Comparison of ENCODE assay signal across 14 cellular contexts in genomic region chr3:10518506-10519150, GRCh38. TPM values are rescaled to one million over a fixed set of nuclear protein-coding genes. Genes with fewer than 3 reads are reported as not detected.
A peak's percentile ranks its signal among the peaks of the same experiment; 100 is the strongest.
DNase-seq lines count a peak whose midpoint lies in the region; ATAC-seq, FAIRE-seq and TF ChIP-seq lines count a peak whose summit lies in the region.
"Had no signal": no experiment of that assay in that cellular context is flagged by ENCODE, and none has a peak within 500 bp of the region (broad histone marks: within the 10 kb centered on the region; RNA-seq: fewer than 3 reads in every experiment).

No MANE protein-coding gene starts in this region.

- H3K27ac Mint-ChIP-seq in HFFc6 (peak overlapping the region; percentile 66; the same call in 1 of the 2 replicates), astrocyte (ENCODE audit: unreplicated experiment) (peak overlapping the region; percentile 88)
- H3K27ac Mint-ChIP-seq in naive thymus-derived CD4-positive, alpha-beta T cell: no peak overlapping the region
- H3K27ac Mint-ChIP-seq: activated CD4-positive, alpha-beta T cell treated with anti-CD3 and anti-CD28 coated beads, Interleukin-2, amount 10 ng/mL, durations not matched to agents 24 days and 14 days had no signal

- H2BK120ac ChIP-seq in mesendoderm (ENCODE audit: low read depth, low read length): no peak overlapping the region

- H3K27ac ChIP-seq in astrocyte (ENCODE audit: low read depth, low read length) (peak overlapping the region; percentile 90), suprapubic skin (no peak overlapping the region), mesendoderm (ENCODE audit: low read depth, low read length) (no peak overlapping the region)
- H3K27ac ChIP-seq in naive thymus-derived CD4-positive, alpha-beta T cell (ENCODE audit: low read depth, low read length): no peak overlapping the region

- H3K4ac ChIP-seq in mesendoderm (ENCODE audit: low read depth, low read length): no peak overlapping the region

- no peak overlapping the region for H3K56ac ChIP-seq in mesendoderm (ENCODE audit: low read length)

- no peak for FAIRE-seq in astrocyte (lab: Jason Lieb, UNC)
- FAIRE-seq: endothelial cell of umbilical vein had no signal

- peak overlapping the region; percentile 78 for H2AFZ ChIP-seq in astrocyte (ENCODE audit: low read depth, low read length)

- H3K27me3 Mint-ChIP-seq in HFFc6 (ENCODE audit: insufficient read depth) (peaks cover 68% of the 10 kb centered on the region), astrocyte (ENCODE audit: low read depth, unreplicated experiment) (peaks cover 35% of the 10 kb centered on the region)
- H3K27me3 Mint-ChIP-seq in naive thymus-derived CD4-positive, alpha-beta T cell: peaks cover 0 to 27% (median 9%) of the 10 kb centered on the region in 5 donors

- H3K18ac ChIP-seq in mesendoderm (ENCODE audit: low read length): no peak overlapping the region

- no peak for TF ChIP-seq EP300 in suprapubic skin (IDR thresholded peaks at IDR 0.05)

- H3K4me3 ChIP-seq in astrocyte (ENCODE audit: insufficient read depth, low read depth, low read length) (no peak overlapping the region), suprapubic skin (no peak overlapping the region), mesendoderm (ENCODE audit: low read length) (no peak overlapping the region)
- H3K4me3 ChIP-seq in naive thymus-derived CD4-positive, alpha-beta T cell (ENCODE audit: low read length): no peak overlapping the region

- H3K4me1 Mint-ChIP-seq in HFFc6 (ENCODE audit: low read depth): peaks cover 14% of the 10 kb centered on the region
- peaks cover 22% of the 10 kb centered on the region for H3K4me1 Mint-ChIP-seq in astrocyte (ENCODE audit: low read depth, unreplicated experiment)
- H3K4me1 Mint-ChIP-seq in naive thymus-derived CD4-positive, alpha-beta T cell: no peaks in the 10 kb centered on the region
- H3K4me1 Mint-ChIP-seq: activated CD4-positive, alpha-beta T cell treated with anti-CD3 and anti-CD28 coated beads, Interleukin-2, amount 10 ng/mL, durations not matched to agents 24 days and 14 days had no signal

- no peak overlapping the region for H2AK5ac ChIP-seq in mesendoderm (ENCODE audit: low read length)

- TF ChIP-seq CTCF in HFFc6 (IDR thresholded peaks at IDR 0.05) (no peak), astrocyte (IDR thresholded peaks at IDR 0.05; ENCODE audit: insufficient read depth, low read depth, low read length) (no peak), suprapubic skin (IDR thresholded peaks at IDR 0.05) (no peak)

- CTCF ChIA-PET in naive thymus-derived CD4-positive, alpha-beta T cell (lab: Charles Lee): no interaction called here

- 51% methylated on average over 13 of the region's 13 CpGs for WGBS in suprapubic skin
- no CpG with 5 or more reads among the region's 13 CpGs for WGBS in mesendoderm (ENCODE audit: extremely low coverage, insufficient coverage, low lambda C conversion rate)

- H3K9me3 ChIP-seq in astrocyte (ENCODE audit: insufficient read depth, low read depth, low read length): no peaks in the 10 kb centered on the region
- H3K9me3 ChIP-seq in suprapubic skin: no peaks in the 10 kb centered on the region
- no peaks in the 10 kb centered on the region for H3K9me3 ChIP-seq in naive thymus-derived CD4-positive, alpha-beta T cell (ENCODE audit: control insufficient read depth in 2 of 3, low read length in 3 of 3)

- no peak overlapping the region for H2BK15ac ChIP-seq in mesendoderm (replicated peaks; ENCODE audit: low read depth)

- H4K8ac ChIP-seq in mesendoderm (ENCODE audit: low read depth, low read length): no peak overlapping the region

- H2BK5ac ChIP-seq in mesendoderm (ENCODE audit: low read length): no peak overlapping the region

- POLR2A ChIA-PET in naive thymus-derived CD4-positive, alpha-beta T cell (lab: Charles Lee): no interaction called here

- H3K9ac ChIP-seq in astrocyte (ENCODE audit: low read length) (peak overlapping the region; percentile 84), mesendoderm (ENCODE audit: low read length) (no peak overlapping the region)

- ATAC-seq in naive thymus-derived CD4-positive, alpha-beta T cell: no peak

- peaks cover 5% of the 10 kb centered on the region for H3K27me3 ChIP-seq in astrocyte (ENCODE audit: insufficient read depth, low read length)
- peaks cover 13% of the 10 kb centered on the region for H3K27me3 ChIP-seq in suprapubic skin
- H3K27me3 ChIP-seq in naive thymus-derived CD4-positive, alpha-beta T cell (ENCODE audit: control insufficient read depth in 2 of 2, insufficient read depth in 2 of 2, low read length in 2 of 2): no peaks in the 10 kb centered on the region
- H3K27me3 ChIP-seq in mesendoderm (ENCODE audit: insufficient read depth, low read length, poor library complexity): no peaks in the 10 kb centered on the region

- H3K79me1 ChIP-seq in mesendoderm (ENCODE audit: low read length): no peaks in the 10 kb centered on the region

- peaks cover 29% of the 10 kb centered on the region for H3K4me1 ChIP-seq in astrocyte (ENCODE audit: insufficient read depth, low read length)
- H3K4me1 ChIP-seq in suprapubic skin: peaks cover 6% of the 10 kb centered on the region
- H3K4me1 ChIP-seq in naive thymus-derived CD4-positive, alpha-beta T cell (ENCODE audit: control insufficient read depth in 2 of 2, insufficient read depth in 2 of 2, low read length in 2 of 2): no peaks in the 10 kb centered on the region
- H3K4me1 ChIP-seq in mesendoderm (ENCODE audit: control insufficient read depth, low read depth, low read length): no peaks in the 10 kb centered on the region

- DNase-seq in HFFc6 (peak; percentile 28), astrocyte (ENCODE audit: low read depth) (peak; percentile 91), left kidney (ENCODE audit: low read depth, low spot score) (peak; percentile 24), suprapubic skin (ENCODE audit: low spot score in 2 of 2) (peak; percentile 46 to 53), NCI-H774 (lab: John Stamatoyannopoulos, UW) (no peak), mesendoderm (no peak)
- no peak for DNase-seq in naive thymus-derived CD4-positive, alpha-beta T cell
- DNase-seq: activated CD4-positive, alpha-beta T cell treated with anti-CD3 and anti-CD28 coated beads, Interleukin-2, amount 10 ng/mL, durations not matched to agents 24 days and 14 days; DND-41; Kasumi-1; NCI-H2227 treated with DMSO at 0.1 percent for 48 hours; stimulated activated CD4-positive, alpha-beta T cell treated with anti-CD3 and anti-CD28 coated beads, Interleukin-4, amount 100 ng/mL, for 4 hours had no signal

- H3K4me3 Mint-ChIP-seq in HFFc6 (no peak overlapping the region), astrocyte (ENCODE audit: unreplicated experiment) (no peak overlapping the region)
- H3K4me3 Mint-ChIP-seq in naive thymus-derived CD4-positive, alpha-beta T cell: no peak overlapping the region
- H3K4me3 Mint-ChIP-seq: activated CD4-positive, alpha-beta T cell treated with anti-CD3 and anti-CD28 coated beads, Interleukin-2, amount 10 ng/mL, durations not matched to agents 24 days and 14 days had no signal

- H3K9me3 Mint-ChIP-seq in HFFc6 (no peaks in the 10 kb centered on the region), astrocyte (ENCODE audit: unreplicated experiment) (no peaks in the 10 kb centered on the region)
- no peaks in the 10 kb centered on the region for H3K9me3 Mint-ChIP-seq in naive thymus-derived CD4-positive, alpha-beta T cell
- H3K9me3 Mint-ChIP-seq: activated CD4-positive, alpha-beta T cell treated with anti-CD3 and anti-CD28 coated beads, Interleukin-2, amount 10 ng/mL, durations not matched to agents 24 days and 14 days had no signal

- H3K79me2 ChIP-seq in astrocyte (ENCODE audit: insufficient read depth, low read length) (no peaks in the 10 kb centered on the region), mesendoderm (ENCODE audit: control insufficient read depth, insufficient read depth, low read length) (no peaks in the 10 kb centered on the region)

- H4K20me1 ChIP-seq in astrocyte (ENCODE audit: insufficient read depth, low read length): no peaks in the 10 kb centered on the region

- no peak for TF ChIP-seq POLR2A in suprapubic skin (IDR thresholded peaks at IDR 0.05)

- intact Hi-C loops in naive thymus-derived CD4-positive, alpha-beta T cell (cut with micrococcal nuclease): no loop called here

- no peak overlapping the region for H3K23ac ChIP-seq in mesendoderm (ENCODE audit: low read length)

- H4K5ac ChIP-seq in mesendoderm (ENCODE audit: low read length): no peak overlapping the region

- H3K36me3 Mint-ChIP-seq in HFFc6 (ENCODE audit: low read depth): no peaks in the 10 kb centered on the region
- H3K36me3 Mint-ChIP-seq in astrocyte (ENCODE audit: low read depth, unreplicated experiment): no peaks in the 10 kb centered on the region
- no peaks in the 10 kb centered on the region for H3K36me3 Mint-ChIP-seq in naive thymus-derived CD4-positive, alpha-beta T cell

- H3K4me2 ChIP-seq in astrocyte (ENCODE audit: low read length) (peak overlapping the region; percentile 76), mesendoderm (ENCODE audit: low read length) (no peak overlapping the region)

- H3K36me3 ChIP-seq in astrocyte (ENCODE audit: insufficient read depth, low read length) (no peaks in the 10 kb centered on the region), suprapubic skin (no peaks in the 10 kb centered on the region), mesendoderm (ENCODE audit: control insufficient read depth, insufficient read depth, low read length) (no peaks in the 10 kb centered on the region)
- H3K36me3 ChIP-seq in naive thymus-derived CD4-positive, alpha-beta T cell (ENCODE audit: control insufficient read depth in 2 of 3, insufficient read depth in 3 of 3, low read length in 3 of 3): no peaks in the 10 kb centered on the region

RNA-seq across cellular contexts. Expression of gene ATP2B2, which starts 13.2 kb away (rescaled TPM):
- total RNA-seq in HFFc6 (2021; fragmentation: NEBNext Ultra II Directional; extraction: Animal tissue kit (Norgen Biotek cat#: 25700)): not detected
- total RNA-seq in astrocyte: 0.05 TPM in 1 of 2 replicates, not detected in the other
- total RNA-seq in suprapubic skin: 1 to 10 TPM in 2 of 4 donors, under 1 TPM in 1, not detected in 1; 0.86 to 2.2 (median 1.0) TPM
- total RNA-seq in naive thymus-derived CD4-positive, alpha-beta T cell: not detected
- not detected for polyA plus RNA-seq in naive thymus-derived CD4-positive, alpha-beta T cell
- 0.29 TPM for polyA plus RNA-seq in mesendoderm (2013, experiment 1 of 2)
- polyA plus RNA-seq in mesendoderm (2013, experiment 2 of 2): 0.27 TPM
- total RNA-seq: activated CD4-positive, alpha-beta T cell treated with anti-CD3 and anti-CD28 coated beads, Interleukin-2, amount 10 ng/mL, durations not matched to agents 24 days and 14 days; endothelial cell of umbilical vein; SK-MEL-5 had no signal
- polyA plus RNA-seq: endothelial cell of umbilical vein had no signal

Comparison
In these comparisons a context has a peak if more than half of its experiments do, and no peak if none do; other contexts are left out.
1. DNase-seq: peak in HFFc6 (single experiment), astrocyte (single experiment), left kidney (single experiment) and suprapubic skin (2 of 2); none in naive thymus-derived CD4-positive, alpha-beta T cell (0 of 9), NCI-H774 (single experiment) and mesendoderm (single experiment).
2. H3K27ac Mint-ChIP-seq: peak in HFFc6 (single experiment) and astrocyte (single experiment); none in naive thymus-derived CD4-positive, alpha-beta T cell (0 of 9).